1 cellular context compared by ENCODE assay signal in the genomic region with DNA sequence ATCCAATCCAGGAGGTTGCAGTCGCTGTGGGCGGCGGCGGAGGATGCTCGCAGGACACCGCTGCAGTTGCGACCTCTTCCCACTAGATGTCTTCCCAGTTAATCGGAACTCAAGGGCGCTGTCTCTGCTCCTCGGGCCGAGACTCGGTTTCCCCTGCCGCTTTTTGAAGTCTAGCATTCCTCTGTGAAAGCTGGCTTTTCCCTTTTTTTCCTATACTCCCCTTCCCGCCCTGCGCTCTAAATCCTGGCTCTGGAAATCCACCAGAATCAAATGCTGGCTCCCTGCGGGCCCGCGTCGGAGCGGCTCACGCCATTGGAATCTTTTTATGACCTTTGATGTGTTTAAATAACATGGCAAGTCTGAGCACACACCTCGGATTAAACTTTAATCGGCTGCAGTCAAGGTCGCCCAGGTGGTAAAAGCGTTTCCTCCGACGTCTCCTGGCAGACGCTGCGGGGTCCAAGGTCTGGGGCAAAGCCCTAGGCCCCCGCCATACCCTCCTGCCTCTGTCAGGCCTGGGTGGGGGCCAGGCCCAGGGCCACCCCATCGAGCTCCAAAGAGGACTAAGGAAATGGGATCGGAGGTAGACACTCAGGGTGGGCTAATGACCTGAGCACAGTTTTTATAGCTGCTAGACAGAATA.
TF ChIP-seq lines count a peak whose summit lies in the region.

No MANE protein-coding gene starts in this region.

TF ChIP-seq in HepG2, 621 proteins besides CTCF, POLR2A, EP300 and RAD21 (continued from another document and continues in another):
- TF ChIP-seq, protein P1, sequence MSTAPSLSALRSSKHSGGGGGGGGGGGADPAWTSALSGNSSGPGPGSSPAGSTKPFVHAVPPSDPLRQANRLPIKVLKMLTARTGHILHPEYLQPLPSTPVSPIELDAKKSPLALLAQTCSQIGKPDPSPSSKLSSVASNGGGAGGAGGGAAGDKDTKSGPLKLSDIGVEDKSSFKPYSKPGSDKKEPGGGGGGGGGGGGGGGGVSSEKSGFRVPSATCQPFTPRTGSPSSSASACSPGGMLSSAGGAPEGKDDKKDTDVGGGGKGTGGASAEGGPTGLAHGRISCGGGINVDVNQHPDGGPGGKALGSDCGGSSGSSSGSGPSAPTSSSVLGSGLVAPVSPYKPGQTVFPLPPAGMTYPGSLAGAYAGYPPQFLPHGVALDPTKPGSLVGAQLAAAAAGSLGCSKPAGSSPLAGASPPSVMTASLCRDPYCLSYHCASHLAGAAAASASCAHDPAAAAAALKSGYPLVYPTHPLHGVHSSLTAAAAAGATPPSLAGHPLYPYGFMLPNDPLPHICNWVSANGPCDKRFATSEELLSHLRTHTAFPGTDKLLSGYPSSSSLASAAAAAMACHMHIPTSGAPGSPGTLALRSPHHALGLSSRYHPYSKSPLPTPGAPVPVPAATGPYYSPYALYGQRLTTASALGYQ (CRISPR knock-in tag; IDR thresholded peaks at IDR 0.05) = no peak
- no peak for TF ChIP-seq KLF12 (CRISPR knock-in tag; IDR thresholded peaks at IDR 0.05; ENCODE audit: borderline replicate concordance)
- no peak for TF ChIP-seq ZNF451 (CRISPR knock-in tag; IDR thresholded peaks at IDR 0.05)
- TF ChIP-seq ZNF691 (CRISPR knock-in tag; IDR thresholded peaks at IDR 0.05; ENCODE audit: borderline replicate concordance, low read depth) = no peak
- no peak for TF ChIP-seq ZNF432 (CRISPR knock-in tag; IDR thresholded peaks at IDR 0.05; ENCODE audit: borderline replicate concordance)
- no peak for TF ChIP-seq MED13 (CRISPR knock-in tag; IDR thresholded peaks at IDR 0.05)
- TF ChIP-seq, protein P2, sequence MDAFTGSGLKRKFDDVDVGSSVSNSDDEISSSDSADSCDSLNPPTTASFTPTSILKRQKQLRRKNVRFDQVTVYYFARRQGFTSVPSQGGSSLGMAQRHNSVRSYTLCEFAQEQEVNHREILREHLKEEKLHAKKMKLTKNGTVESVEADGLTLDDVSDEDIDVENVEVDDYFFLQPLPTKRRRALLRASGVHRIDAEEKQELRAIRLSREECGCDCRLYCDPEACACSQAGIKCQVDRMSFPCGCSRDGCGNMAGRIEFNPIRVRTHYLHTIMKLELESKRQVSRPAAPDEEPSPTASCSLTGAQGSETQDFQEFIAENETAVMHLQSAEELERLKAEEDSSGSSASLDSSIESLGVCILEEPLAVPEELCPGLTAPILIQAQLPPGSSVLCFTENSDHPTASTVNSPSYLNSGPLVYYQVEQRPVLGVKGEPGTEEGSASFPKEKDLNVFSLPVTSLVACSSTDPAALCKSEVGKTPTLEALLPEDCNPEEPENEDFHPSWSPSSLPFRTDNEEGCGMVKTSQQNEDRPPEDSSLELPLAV (CRISPR knock-in tag; conservative IDR thresholded peaks at IDR 0.05; ENCODE audit: low read depth) = no peak
- TF ChIP-seq TFDP1 (CRISPR knock-in tag; IDR thresholded peaks at IDR 0.05; ENCODE audit: borderline replicate concordance) = no peak
- TF ChIP-seq ZNF530 (CRISPR knock-in tag; IDR thresholded peaks at IDR 0.05; ENCODE audit: low read depth) = no peak
- TF ChIP-seq, protein P3, sequence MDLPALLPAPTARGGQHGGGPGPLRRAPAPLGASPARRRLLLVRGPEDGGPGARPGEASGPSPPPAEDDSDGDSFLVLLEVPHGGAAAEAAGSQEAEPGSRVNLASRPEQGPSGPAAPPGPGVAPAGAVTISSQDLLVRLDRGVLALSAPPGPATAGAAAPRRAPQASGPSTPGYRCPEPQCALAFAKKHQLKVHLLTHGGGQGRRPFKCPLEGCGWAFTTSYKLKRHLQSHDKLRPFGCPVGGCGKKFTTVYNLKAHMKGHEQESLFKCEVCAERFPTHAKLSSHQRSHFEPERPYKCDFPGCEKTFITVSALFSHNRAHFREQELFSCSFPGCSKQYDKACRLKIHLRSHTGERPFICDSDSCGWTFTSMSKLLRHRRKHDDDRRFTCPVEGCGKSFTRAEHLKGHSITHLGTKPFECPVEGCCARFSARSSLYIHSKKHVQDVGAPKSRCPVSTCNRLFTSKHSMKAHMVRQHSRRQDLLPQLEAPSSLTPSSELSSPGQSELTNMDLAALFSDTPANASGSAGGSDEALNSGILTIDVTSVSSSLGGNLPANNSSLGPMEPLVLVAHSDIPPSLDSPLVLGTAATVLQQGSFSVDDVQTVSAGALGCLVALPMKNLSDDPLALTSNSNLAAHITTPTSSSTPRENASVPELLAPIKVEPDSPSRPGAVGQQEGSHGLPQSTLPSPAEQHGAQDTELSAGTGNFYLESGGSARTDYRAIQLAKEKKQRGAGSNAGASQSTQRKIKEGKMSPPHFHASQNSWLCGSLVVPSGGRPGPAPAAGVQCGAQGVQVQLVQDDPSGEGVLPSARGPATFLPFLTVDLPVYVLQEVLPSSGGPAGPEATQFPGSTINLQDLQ (CRISPR knock-in tag; IDR thresholded peaks at IDR 0.05) = no peak
- no peak for TF ChIP-seq CHCHD3 (CRISPR knock-in tag; IDR thresholded peaks at IDR 0.05)
- no peak for TF ChIP-seq ZNF350 (CRISPR knock-in tag; IDR thresholded peaks at IDR 0.05; ENCODE audit: borderline replicate concordance, low read depth)
- no peak for TF ChIP-seq NFIB (CRISPR knock-in tag; IDR thresholded peaks at IDR 0.05; ENCODE audit: borderline replicate concordance)
- TF ChIP-seq, protein P4, sequence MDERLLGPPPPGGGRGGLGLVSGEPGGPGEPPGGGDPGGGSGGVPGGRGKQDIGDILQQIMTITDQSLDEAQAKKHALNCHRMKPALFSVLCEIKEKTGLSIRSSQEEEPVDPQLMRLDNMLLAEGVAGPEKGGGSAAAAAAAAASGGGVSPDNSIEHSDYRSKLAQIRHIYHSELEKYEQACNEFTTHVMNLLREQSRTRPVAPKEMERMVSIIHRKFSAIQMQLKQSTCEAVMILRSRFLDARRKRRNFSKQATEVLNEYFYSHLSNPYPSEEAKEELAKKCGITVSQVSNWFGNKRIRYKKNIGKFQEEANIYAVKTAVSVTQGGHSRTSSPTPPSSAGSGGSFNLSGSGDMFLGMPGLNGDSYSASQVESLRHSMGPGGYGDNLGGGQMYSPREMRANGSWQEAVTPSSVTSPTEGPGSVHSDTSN (CRISPR knock-in tag; IDR thresholded peaks at IDR 0.05) = no peak
- no peak for TF ChIP-seq CBX2 (IDR thresholded peaks at IDR 0.05; ENCODE audit: low read depth, low read length)
- TF ChIP-seq CBX2 (CRISPR knock-in tag; IDR thresholded peaks at IDR 0.05; ENCODE audit: low read depth) = no peak
- TF ChIP-seq, protein P5, sequence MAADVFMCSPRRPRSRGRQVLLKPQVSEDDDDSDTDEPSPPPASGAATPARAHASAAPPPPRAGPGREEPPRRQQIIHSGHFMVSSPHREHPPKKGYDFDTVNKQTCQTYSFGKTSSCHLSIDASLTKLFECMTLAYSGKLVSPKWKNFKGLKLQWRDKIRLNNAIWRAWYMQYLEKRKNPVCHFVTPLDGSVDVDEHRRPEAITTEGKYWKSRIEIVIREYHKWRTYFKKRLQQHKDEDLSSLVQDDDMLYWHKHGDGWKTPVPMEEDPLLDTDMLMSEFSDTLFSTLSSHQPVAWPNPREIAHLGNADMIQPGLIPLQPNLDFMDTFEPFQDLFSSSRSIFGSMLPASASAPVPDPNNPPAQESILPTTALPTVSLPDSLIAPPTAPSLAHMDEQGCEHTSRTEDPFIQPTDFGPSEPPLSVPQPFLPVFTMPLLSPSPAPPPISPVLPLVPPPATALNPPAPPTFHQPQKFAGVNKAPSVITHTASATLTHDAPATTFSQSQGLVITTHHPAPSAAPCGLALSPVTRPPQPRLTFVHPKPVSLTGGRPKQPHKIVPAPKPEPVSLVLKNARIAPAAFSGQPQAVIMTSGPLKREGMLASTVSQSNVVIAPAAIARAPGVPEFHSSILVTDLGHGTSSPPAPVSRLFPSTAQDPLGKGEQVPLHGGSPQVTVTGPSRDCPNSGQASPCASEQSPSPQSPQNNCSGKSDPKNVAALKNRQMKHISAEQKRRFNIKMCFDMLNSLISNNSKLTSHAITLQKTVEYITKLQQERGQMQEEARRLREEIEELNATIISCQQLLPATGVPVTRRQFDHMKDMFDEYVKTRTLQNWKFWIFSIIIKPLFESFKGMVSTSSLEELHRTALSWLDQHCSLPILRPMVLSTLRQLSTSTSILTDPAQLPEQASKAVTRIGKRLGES (CRISPR knock-in tag; IDR thresholded peaks at IDR 0.05; ENCODE audit: borderline replicate concordance) = no peak
- no peak for TF ChIP-seq KLF13 (CRISPR knock-in tag; IDR thresholded peaks at IDR 0.05)
- no peak for TF ChIP-seq CBX5 (CRISPR knock-in tag; IDR thresholded peaks at IDR 0.05; ENCODE audit: borderline replicate concordance)
- TF ChIP-seq SOX6 (IDR thresholded peaks at IDR 0.05) = no peak
- no peak for TF ChIP-seq SOX6 (CRISPR knock-in tag; IDR thresholded peaks at IDR 0.05)
- no peak for TF ChIP-seq KDM4B (CRISPR knock-in tag; IDR thresholded peaks at IDR 0.05)
- TF ChIP-seq NFAT5 (CRISPR knock-in tag; IDR thresholded peaks at IDR 0.05) = no peak
- TF ChIP-seq TARDBP (CRISPR knock-in tag; IDR thresholded peaks at IDR 0.05) = no peak
- no peak for TF ChIP-seq ZNF275 (CRISPR knock-in tag; IDR thresholded peaks at IDR 0.05; ENCODE audit: borderline replicate concordance)
- TF ChIP-seq FOXM1 (CRISPR knock-in tag; IDR thresholded peaks at IDR 0.05) = no peak
- TF ChIP-seq ZNF234 (CRISPR knock-in tag; conservative IDR thresholded peaks at IDR 0.05) = no peak
- no peak for TF ChIP-seq NR0B2 (CRISPR knock-in tag; IDR thresholded peaks at IDR 0.05)
- no peak for TF ChIP-seq RELA (CRISPR knock-in tag; IDR thresholded peaks at IDR 0.05)
- no peak for TF ChIP-seq SRF (IDR thresholded peaks at IDR 0.05; ENCODE audit: low read depth, low read length)
- TF ChIP-seq POLR2AphosphoS2 (IDR thresholded peaks at IDR 0.05; ENCODE audit: low read depth, low read length) = no peak
- TF ChIP-seq ZNF367 (CRISPR knock-in tag; IDR thresholded peaks at IDR 0.05; ENCODE audit: borderline replicate concordance) = no peak
- TF ChIP-seq ZNF138 (CRISPR knock-in tag; IDR thresholded peaks at IDR 0.05; ENCODE audit: low read depth) = no peak
- TF ChIP-seq BRF2 (CRISPR knock-in tag; IDR thresholded peaks at IDR 0.05) = no peak
- no peak for TF ChIP-seq ZNF441 (CRISPR knock-in tag; IDR thresholded peaks at IDR 0.05; ENCODE audit: borderline replicate concordance)
